8 cellular contexts compared by ENCODE assay signal in genomic region chr18:48161201-48161910, GRCh38.
DNase-seq lines count a peak whose midpoint lies in the region; ATAC-seq and TF ChIP-seq lines count a peak whose summit lies in the region.

No MANE protein-coding gene starts in this region.

- peak overlapping the region; percentile 47 for H3K9ac ChIP-seq in smooth muscle cell (ENCODE audit: low read depth)

- no peaks in the 10 kb centered on the region for H3K4me1 Mint-ChIP-seq in HFFc6 (ENCODE audit: low read depth)
- H3K4me1 Mint-ChIP-seq in activated B cell treated with CpG ODN at 0.5 μM for 24 hours, result peaks cover 7% of the 10 kb centered on the region
- H3K4me1 Mint-ChIP-seq in immature natural killer cell, result no peaks in the 10 kb centered on the region

- H3K4me2 ChIP-seq in smooth muscle cell, result peak overlapping the region; percentile 96

- peak; percentile 94 for ATAC-seq in activated B cell treated with CpG ODN at 0.5 μM for 24 hours (ENCODE audit: low read depth)

- H3F3A ChIP-seq in smooth muscle cell (ENCODE audit: low read depth), result peaks cover 8% of the 10 kb centered on the region

- H3K9me3 Mint-ChIP-seq in HFFc6, result no peaks in the 10 kb centered on the region
- no peaks in the 10 kb centered on the region for H3K9me3 Mint-ChIP-seq in activated B cell treated with CpG ODN at 0.5 μM for 24 hours
- no peaks in the 10 kb centered on the region for H3K9me3 Mint-ChIP-seq in immature natural killer cell

- no peak overlapping the region for H3K27ac ChIP-seq in smooth muscle cell (ENCODE audit: low read depth)

- peak overlapping the region; percentile 72 for H3K4me3 Mint-ChIP-seq in HFFc6
- peak overlapping the region; percentile 74 for H3K4me3 Mint-ChIP-seq in activated B cell treated with CpG ODN at 0.5 μM for 24 hours
- H3K4me3 Mint-ChIP-seq in immature natural killer cell, result peak overlapping the region; percentile 54 to 80 (median 67)

- intact Hi-C loops in activated B cell treated with CpG ODN at 0.5 μM for 24 hours (cut with micrococcal nuclease), result loop anchor here (10.0 kb wide), 1 partner anchor 227 kb away; the partner anchor contains the start of gene SMAD2

- H2AFZ ChIP-seq in smooth muscle cell (ENCODE audit: low read depth), result peak overlapping the region; percentile 98

- 0% methylated on average over 12 of the region's 53 CpGs for WGBS in smooth muscle cell (ENCODE audit: low lambda C conversion rate)

- CTCF ChIA-PET in activated B cell treated with CpG ODN at 0.5 μM for 24 hours (lab: Charles Lee), result no interaction called here

- TF ChIP-seq CTCF in HFFc6 (IDR thresholded peaks at IDR 0.05) (no peak), activated B cell treated with CpG ODN at 0.5 μM for 24 hours (IDR thresholded peaks at IDR 0.05) (no peak), cardiac fibroblast (IDR thresholded peaks at IDR 0.05; ENCODE audit: low read depth, low read length) (no peak), smooth muscle cell (IDR thresholded peaks at IDR 0.05; ENCODE audit: borderline replicate concordance, insufficient read depth, poor library complexity, severe bottlenecking) (no peak)

- H3K4me3 ChIP-seq in cardiac fibroblast (replicated peaks in 1 of 2; ENCODE audit: low read depth in 2 of 2, low read length in 2 of 2) (peak overlapping the region; percentile 61 to 63), smooth muscle cell (peak overlapping the region; percentile 74)

- no peaks in the 10 kb centered on the region for H3K4me1 ChIP-seq in smooth muscle cell (ENCODE audit: low read depth)

- H3K36me3 ChIP-seq in smooth muscle cell (ENCODE audit: low read depth), result no peaks in the 10 kb centered on the region

- POLR2A ChIA-PET in activated B cell treated with CpG ODN at 0.5 μM for 24 hours (lab: Charles Lee), result no interaction called here

- H3K27ac Mint-ChIP-seq in HFFc6 (no peak overlapping the region), activated B cell treated with CpG ODN at 0.5 μM for 24 hours (no peak overlapping the region), immature natural killer cell (no peak overlapping the region)

- DNase-seq in ELF-1 (ENCODE audit: low read depth, low spot score), result peak; percentile 65
- DNase-seq in HFFc6, result peak; percentile 16
- peak; percentile 83 for DNase-seq in NCI-H146 (lab: John Stamatoyannopoulos, UW)
- DNase-seq in activated B cell treated with CpG ODN at 0.5 μM for 24 hours, result peak; percentile 41
- DNase-seq in cardiac fibroblast (ENCODE audit: low read depth in 2 of 2), result peak; percentile 66 to 91
- DNase-seq in immature natural killer cell, result peak; percentile 54 to 66 (median 64)
- DNase-seq in smooth muscle cell (lab: John Stamatoyannopoulos, UW; ENCODE audit: unreplicated experiment), result peak; percentile 78
- DNase-seq in NK-92 treated with Interleukin-12 subunit alpha and Interleukin-12 subunit beta, amount 100 ng/mL, for 24 hours (lab: John Stamatoyannopoulos, UW), result no peak

- no peaks in the 10 kb centered on the region for H3K27me3 ChIP-seq in smooth muscle cell (ENCODE audit: low read depth)

- no peaks in the 10 kb centered on the region for H3K9me3 ChIP-seq in smooth muscle cell (replicated peaks; ENCODE audit: low read depth)

- no peaks in the 10 kb centered on the region for H3K79me2 ChIP-seq in smooth muscle cell (ENCODE audit: low read depth)

- no peaks in the 10 kb centered on the region for H3K36me3 Mint-ChIP-seq in HFFc6 (ENCODE audit: low read depth)
- no peaks in the 10 kb centered on the region for H3K36me3 Mint-ChIP-seq in activated B cell treated with CpG ODN at 0.5 μM for 24 hours (ENCODE audit: low read depth)
- no peaks in the 10 kb centered on the region for H3K36me3 Mint-ChIP-seq in immature natural killer cell

- H3K27me3 Mint-ChIP-seq in HFFc6 (ENCODE audit: insufficient read depth), result peaks cover 18% of the 10 kb centered on the region
- H3K27me3 Mint-ChIP-seq in activated B cell treated with CpG ODN at 0.5 μM for 24 hours, result peaks cover 64% of the 10 kb centered on the region
- peaks cover 0 to 4% (median 0%) of the 10 kb centered on the region in 3 donors for H3K27me3 Mint-ChIP-seq in immature natural killer cell (ENCODE audit: low read depth in 3 of 3)

- no peaks in the 10 kb centered on the region for H4K20me1 ChIP-seq in smooth muscle cell (ENCODE audit: low read depth)
